ENCODE assay signal across 1 cellular context in genomic region chr7:11207565-11207964, GRCh38.
TF ChIP-seq lines count a peak whose summit lies in the region.

No MANE protein-coding gene starts in this region.

TF ChIP-seq in H1, 55 proteins besides CTCF, POLR2A, EP300 and RAD21:
- TF ChIP-seq ZNF274 (IDR thresholded peaks at IDR 0.05; ENCODE audit: borderline replicate concordance, extremely low read depth, low read length) (no peak), BACH1 (IDR thresholded peaks at IDR 0.05; ENCODE audit: low read length) (no peak), JUN (IDR thresholded peaks at IDR 0.05; ENCODE audit: low read depth, low read length) (no peak), PHF8 (conservative IDR thresholded peaks at IDR 0.05; ENCODE audit: low read depth, low read length) (no peak), SP4 (IDR thresholded peaks at IDR 0.05; ENCODE audit: low read length) (no peak), KDM5A (IDR thresholded peaks at IDR 0.05; ENCODE audit: low read length) (no peak), SUZ12 (IDR thresholded peaks at IDR 0.05; ENCODE audit: low read length) (no peak), TBP (IDR thresholded peaks at IDR 0.05; ENCODE audit: low read depth, low read length) (no peak)
